ENCODE assay signal across 12 cellular contexts in genomic region chr6:107666084-107666981, GRCh38.
A peak's percentile ranks its signal among the peaks of the same experiment; 100 is the strongest.
DNase-seq lines count a peak whose midpoint lies in the region; ATAC-seq and TF ChIP-seq lines count a peak whose summit lies in the region.
"Had no signal": no experiment of that assay in that cellular context is flagged by ENCODE, and none has a peak within 500 bp of the region (broad histone marks: within the 10 kb centered on the region; RNA-seq: fewer than 3 reads in every experiment).

No MANE protein-coding gene starts in this region.

- intact Hi-C loops in Panc1 (cut with micrococcal nuclease; ENCODE audit: unreplicated experiment) (no loop called here), left ventricle myocardium inferior (cut with micrococcal nuclease) (no loop called here), testis (cut with DNase I; ENCODE audit: low total_unique reads) (no loop called here), natural killer cell (cut with micrococcal nuclease) (no loop called here)

- no peaks in the 10 kb centered on the region for H3K9me3 ChIP-seq in Panc1 (ENCODE audit: control insufficient read depth, insufficient read depth, low read depth, low read length)
- no peaks in the 10 kb centered on the region for H3K9me3 ChIP-seq in left ventricle myocardium inferior (replicated peaks)
- no peaks in the 10 kb centered on the region for H3K9me3 ChIP-seq in testis
- no peaks in the 10 kb centered on the region for H3K9me3 ChIP-seq in T-helper 17 cell (ENCODE audit: control insufficient read depth, low read length, poor library complexity, severe bottlenecking)
- H3K9me3 ChIP-seq: thoracic aorta had no signal

- H3K27ac Mint-ChIP-seq in T-helper 17 cell (no peak overlapping the region), natural killer cell (no peak overlapping the region)

- ATAC-seq in Panc1 (no peak), T-helper 17 cell (no peak), HG03045 (IDR thresholded peaks at IDR 0.05; ENCODE audit: unreplicated experiment) (no peak), natural killer cell (no peak)

- H3K27ac ChIP-seq in Panc1 (ENCODE audit: low read length) = peak overlapping the region; percentile 3; the same call in 1 of the 2 replicates
- peak overlapping the region; percentile 12 for H3K27ac ChIP-seq in left ventricle myocardium inferior (replicated peaks)
- H3K27ac ChIP-seq in testis = peak overlapping the region; percentile 9 to 43
- H3K27ac ChIP-seq: SK-N-MC, thoracic aorta had no signal

- CTCF ChIA-PET in Panc1 (lab: Charles Lee) = interaction anchor here (0.6 kb wide), 1 partner anchor 14 kb away, joined by 3 read pairs; no protein-coding TSS in a partner anchor

- no TSS peak for BruUV-seq in Panc1 (replicated peaks; lab: Mats Ljungman, UMichigan)

- TF ChIP-seq POLR2A in testis (IDR thresholded peaks at IDR 0.05) = no peak

- H3K36me3 Mint-ChIP-seq in T-helper 17 cell (ENCODE audit: low read depth) = peaks cover 2% of the 10 kb centered on the region
- H3K36me3 Mint-ChIP-seq in natural killer cell = no peaks in the 10 kb centered on the region

- no peaks in the 10 kb centered on the region for H3K9me3 Mint-ChIP-seq in natural killer cell

- peaks cover 46% of the 10 kb centered on the region for H3K27me3 Mint-ChIP-seq in T-helper 17 cell
- peaks cover 5 to 21% of the 10 kb centered on the region in 2 donors for H3K27me3 Mint-ChIP-seq in natural killer cell (ENCODE audit: low read depth in 2 of 2)

- H3K4me1 Mint-ChIP-seq in T-helper 17 cell (peaks cover 16% of the 10 kb centered on the region), natural killer cell (peaks cover 0 to 7% of the 10 kb centered on the region in 2 donors)

- H3K4me3 ChIP-seq in Panc1 (ENCODE audit: low read depth in 2 of 2, low read length in 2 of 2) = no peak overlapping the region
- no peak overlapping the region for H3K4me3 ChIP-seq in left ventricle myocardium inferior
- no peak overlapping the region for H3K4me3 ChIP-seq in testis
- H3K4me3 ChIP-seq: SK-N-MC, thoracic aorta had no signal

- no peaks in the 10 kb centered on the region for H3K27me3 ChIP-seq in Panc1 (ENCODE audit: control insufficient read depth, insufficient read depth, low read length)
- no peaks in the 10 kb centered on the region for H3K27me3 ChIP-seq in left ventricle myocardium inferior (ENCODE audit: low read depth)
- no peaks in the 10 kb centered on the region for H3K27me3 ChIP-seq in testis

- peaks cover 26% of the 10 kb centered on the region for H3K4me1 ChIP-seq in Panc1 (ENCODE audit: control insufficient read depth, insufficient read depth, low read length)
- H3K4me1 ChIP-seq in left ventricle myocardium inferior = peaks cover 14% of the 10 kb centered on the region
- peaks cover 18% of the 10 kb centered on the region for H3K4me1 ChIP-seq in testis

- H3K4me3 Mint-ChIP-seq in T-helper 17 cell (no peak overlapping the region), natural killer cell (no peak overlapping the region)

- in situ Hi-C loops in Panc1 (cut with HindIII; ENCODE audit: low pct_unique_long_range_greater_than_20kb, low sequenced_read_pairs) = no loop called here

- H3K36me3 ChIP-seq in Panc1 (ENCODE audit: control insufficient read depth, insufficient read depth, low read length) (no peaks in the 10 kb centered on the region), left ventricle myocardium inferior (no peaks in the 10 kb centered on the region), testis (ENCODE audit: low read depth, missing control alignments) (no peaks in the 10 kb centered on the region)
- H3K36me3 ChIP-seq: thoracic aorta had no signal

- TF ChIP-seq CTCF in Panc1 (IDR thresholded peaks at IDR 0.05) = no peak
- no peak for TF ChIP-seq CTCF in left ventricle myocardium inferior (IDR thresholded peaks at IDR 0.05; ENCODE audit: borderline replicate concordance)
- no peak for TF ChIP-seq CTCF in testis (IDR thresholded peaks at IDR 0.05)
- no peak for TF ChIP-seq CTCF in natural killer cell (IDR thresholded peaks at IDR 0.05)

- DNase-seq in NOMO-1 treated with DMSO at 0.1 percent for 48 hours (lab: John Stamatoyannopoulos, UW; ENCODE audit: unreplicated experiment) (peak; percentile 12), NOMO-1 treated with dmso at 0.1 percent for 144 hours (lab: John Stamatoyannopoulos, UW; ENCODE audit: unreplicated experiment) (no peak), Panc1 (ENCODE audit: low read depth, low spot score) (no peak), left ventricle myocardium inferior (no peak), testis (no peak), T-helper 17 cell (no peak), natural killer cell (no peak)
- DNase-seq: effector CD8-positive, alpha-beta T cell; H7 had no signal

- WGBS in testis, 2 donors = 55 to 68% methylated on average over 15 of the region's 15 CpGs

- POLR2A ChIA-PET in Panc1 (lab: Charles Lee) = no interaction called here
